Comparison of ENCODE assay signal across 21 cellular contexts in the genomic region with DNA sequence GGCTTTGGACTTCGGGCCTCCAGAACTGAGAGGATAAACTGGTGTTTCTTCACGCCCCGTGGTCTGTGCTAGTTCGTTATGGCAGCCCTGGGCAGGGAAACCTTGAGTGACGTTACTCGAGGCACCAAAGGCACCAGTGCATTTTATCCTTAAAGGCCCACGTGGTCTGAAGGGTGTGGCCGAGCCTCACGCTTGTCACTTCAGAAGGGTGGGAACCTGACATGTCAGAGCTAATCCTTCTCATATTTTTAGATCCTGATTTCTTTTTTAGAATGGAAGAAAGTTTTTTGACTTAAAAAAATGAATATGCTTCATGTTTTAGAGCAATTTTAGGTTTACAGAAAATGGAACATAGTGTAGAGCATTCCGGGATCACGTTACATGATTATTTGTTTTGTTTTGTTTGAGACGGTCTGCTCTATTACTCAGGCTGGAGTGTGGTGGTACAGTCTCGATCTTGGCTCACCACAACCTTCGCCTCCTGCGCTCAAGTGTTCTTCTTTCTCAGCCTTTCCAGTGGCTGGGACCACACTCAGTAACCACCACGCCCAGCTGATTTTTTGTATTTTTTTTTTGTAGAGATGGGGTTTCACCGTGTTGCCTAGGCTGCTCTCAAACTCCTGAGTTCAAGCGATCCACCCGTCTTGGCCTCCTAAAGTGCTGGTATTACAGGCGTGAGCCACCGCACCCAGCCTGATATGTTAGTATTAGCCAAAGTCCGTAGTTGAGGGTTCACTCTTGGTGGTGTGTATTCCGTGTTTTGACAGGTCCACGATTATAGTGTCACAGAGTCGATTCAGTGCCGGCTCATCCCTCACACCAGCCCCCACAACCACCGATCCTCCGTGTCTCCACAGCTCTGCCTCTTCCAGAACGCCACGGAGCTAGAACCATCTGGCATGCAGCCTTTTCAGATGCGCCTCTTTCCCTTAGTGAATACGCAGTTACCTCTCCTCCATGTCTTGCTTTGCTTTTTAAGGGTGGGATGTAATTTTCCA. TPM values are rescaled to one million over a fixed set of nuclear protein-coding genes. Genes with fewer than 3 reads are reported as not detected.
A peak's percentile ranks its signal among the peaks of the same experiment; 100 is the strongest.
DNase-seq lines count a peak whose midpoint lies in the region; ATAC-seq and TF ChIP-seq lines count a peak whose summit lies in the region.
"Had no signal": no experiment of that assay in that cellular context is flagged by ENCODE, and none has a peak within 500 bp of the region (broad histone marks: within the 10 kb centered on the region; RNA-seq: fewer than 3 reads in every experiment).

No MANE protein-coding gene starts in this region.

- no peak overlapping the region for H3K4me3 Mint-ChIP-seq in CD8-positive, alpha-beta memory T cell
- no peak overlapping the region for H3K4me3 Mint-ChIP-seq in effector memory CD8-positive, alpha-beta T cell
- H3K4me3 Mint-ChIP-seq: endodermal cell, HFFc6 had no signal

- BruUV-seq in A673 (replicated peaks; lab: Mats Ljungman, UMichigan): no TSS peak

- H3K27me3 Mint-ChIP-seq in CD8-positive, alpha-beta memory T cell: no peaks in the 10 kb centered on the region
- no peaks in the 10 kb centered on the region for H3K27me3 Mint-ChIP-seq in effector memory CD8-positive, alpha-beta T cell

- peaks cover 0 to 2% (median 0%) of the 10 kb centered on the region in 3 donors for H3K4me1 Mint-ChIP-seq in CD8-positive, alpha-beta memory T cell
- H3K4me1 Mint-ChIP-seq in effector memory CD8-positive, alpha-beta T cell (ENCODE audit: low read depth in 2 of 2): peaks cover 2% of the 10 kb centered on the region in 2 donors

- no peak for ATAC-seq in effector memory CD8-positive, alpha-beta T cell (replicated peaks)
- ATAC-seq: A549, left ventricle myocardium superior had no signal

- H3K36me3 Mint-ChIP-seq in CD8-positive, alpha-beta memory T cell: peaks cover 3 to 42% (median 5%) of the 10 kb centered on the region in 3 donors
- peaks cover 3% of the 10 kb centered on the region for H3K36me3 Mint-ChIP-seq in effector memory CD8-positive, alpha-beta T cell (ENCODE audit: insufficient read depth)

- no peaks in the 10 kb centered on the region for H3K9me3 ChIP-seq in A673 (ENCODE audit: low read depth, low read length, poor library complexity, severe bottlenecking)
- no peaks in the 10 kb centered on the region for H3K9me3 ChIP-seq in CD8-positive, alpha-beta memory T cell (ENCODE audit: low read length)
- H3K9me3 ChIP-seq: A549; BLaER1 treated with 17β-estradiol and CSF1 and Interleukin-3, amounts not matched to agents 10 nM and 100 nM; mucosa of descending colon; suprapubic skin had no signal

- no peak overlapping the region for H3K27ac Mint-ChIP-seq in CD8-positive, alpha-beta memory T cell
- no peak overlapping the region for H3K27ac Mint-ChIP-seq in effector memory CD8-positive, alpha-beta T cell
- H3K27ac Mint-ChIP-seq: HFFc6 had no signal

- DNase-seq in NCI-H526 (lab: John Stamatoyannopoulos, UW): peak; percentile 27 to 62
- DNase-seq in NCI-H526 treated with DMSO at 0.1 percent for 48 hours (lab: John Stamatoyannopoulos, UW): no peak
- DNase-seq in choroid plexus epithelial cell (ENCODE audit: low read depth): peak; percentile 20
- peak; percentile 35 for DNase-seq in middle frontal gyrus (ENCODE audit: extremely low spot score, low spot score)
- DNase-seq in A673 (ENCODE audit: low spot score): no peak
- no peak for DNase-seq in CD8-positive, alpha-beta memory T cell
- DNase-seq in effector memory CD8-positive, alpha-beta T cell: no peak
- DNase-seq: activated naive CD4-positive, alpha-beta T cell treated with anti-CD3 and anti-CD28 coated beads, Interleukin-2, amount 50 U/mL, for 16 hours; aorta; endodermal cell; HFFc6; left ventricle myocardium superior; MM.1S; NCI-H1694; NCI-H510A treated with DMSO at 0.1 percent for 48 hours; stimulated activated CD4-positive, alpha-beta T cell treated with anti-CD3 and anti-CD28 coated beads, Interleukin-15, amount 100 ng/mL, for 24 hours had no signal

- peak overlapping the region; percentile 97 for H3K27ac ChIP-seq in temporal lobe (ENCODE audit: low read depth, low read length)
- no peak overlapping the region for H3K27ac ChIP-seq in A673 (ENCODE audit: low read depth, low read length, poor library complexity, severe bottlenecking)
- H3K27ac ChIP-seq in CD8-positive, alpha-beta memory T cell (ENCODE audit: low read depth, low read length): no peak overlapping the region
- H3K27ac ChIP-seq: A549; BLaER1 treated with 17β-estradiol and CSF1 and Interleukin-3, amounts not matched to agents 10 nM and 100 nM; suprapubic skin had no signal

- H3K27me3 ChIP-seq in A673 (replicated peaks; ENCODE audit: insufficient read depth, low read depth, low read length, poor library complexity): no peaks in the 10 kb centered on the region
- no peaks in the 10 kb centered on the region for H3K27me3 ChIP-seq in CD8-positive, alpha-beta memory T cell (ENCODE audit: insufficient read depth, low read length, poor library complexity, severe bottlenecking)
- H3K27me3 ChIP-seq: BLaER1 treated with 17β-estradiol and CSF1 and Interleukin-3, amounts not matched to agents 10 nM and 100 nM; suprapubic skin had no signal

- intact Hi-C loops in A673 (cut with micrococcal nuclease; ENCODE audit: unreplicated experiment): no loop called here

- peaks cover 19% of the 10 kb centered on the region for H3K4me1 ChIP-seq in A673 (ENCODE audit: insufficient read depth, low read length, poor library complexity, severe bottlenecking)
- no peaks in the 10 kb centered on the region for H3K4me1 ChIP-seq in CD8-positive, alpha-beta memory T cell (ENCODE audit: insufficient read depth, low read length)
- H3K4me1 ChIP-seq: A549 had no signal

- POLR2A ChIA-PET in A673 (lab: Charles Lee; ENCODE audit: low non-redundant PET): no interaction called here
- POLR2A ChIA-PET in CD8-positive, alpha-beta memory T cell (lab: Charles Lee): no interaction called here

- H3K9me3 Mint-ChIP-seq in CD8-positive, alpha-beta memory T cell: no peaks in the 10 kb centered on the region
- H3K9me3 Mint-ChIP-seq in effector memory CD8-positive, alpha-beta T cell: no peaks in the 10 kb centered on the region
- H3K9me3 Mint-ChIP-seq: endodermal cell, HFFc6 had no signal

- H3K4me3 ChIP-seq in choroid plexus epithelial cell (ENCODE audit: low read depth, low read length) (no peak overlapping the region), A673 (ENCODE audit: low read depth, low read length, poor library complexity, severe bottlenecking) (no peak overlapping the region)
- H3K4me3 ChIP-seq in CD8-positive, alpha-beta memory T cell (ENCODE audit: low read length): no peak overlapping the region
- H3K4me3 ChIP-seq: A549; BLaER1 treated with 17β-estradiol and CSF1 and Interleukin-3, amounts not matched to agents 10 nM and 100 nM; mucosa of descending colon; suprapubic skin had no signal

- H3K36me3 ChIP-seq in A673 (ENCODE audit: insufficient read depth, low read length, poor library complexity, severe bottlenecking): no peaks in the 10 kb centered on the region
- no peaks in the 10 kb centered on the region for H3K36me3 ChIP-seq in CD8-positive, alpha-beta memory T cell (ENCODE audit: insufficient read depth, low read length)
- H3K36me3 ChIP-seq: suprapubic skin had no signal

- CTCF ChIA-PET in A673 (lab: Charles Lee): no interaction called here
- CTCF ChIA-PET in CD8-positive, alpha-beta memory T cell (lab: Charles Lee): no interaction called here

- no peak for TF ChIP-seq CTCF in choroid plexus epithelial cell (conservative IDR thresholded peaks at IDR 0.05; ENCODE audit: low read depth, low read length)
- TF ChIP-seq CTCF in A673 (conservative IDR thresholded peaks at IDR 0.05; ENCODE audit: low read depth, low read length): no peak

RNA-seq across cellular contexts. Expression of a gene that starts 47.9 kb away (rescaled TPM):
- total RNA-seq in temporal lobe: 29.0 TPM
- total RNA-seq in A673 (2021): 44.8 and 44.9 TPM in 2 replicates
- 10 to 100 TPM; 30.0 to 32.8 TPM for total RNA-seq in CD8-positive, alpha-beta memory T cell
- polyA plus RNA-seq in CD8-positive, alpha-beta memory T cell: 4.4 TPM

RNA-seq across cellular contexts. Expression of a gene that starts 54.2 kb away (rescaled TPM):
- total RNA-seq in temporal lobe (9.1 TPM), A673 (2021) (77.7 and 91.2 TPM in 2 replicates)
- 10 to 100 TPM; 91.9 to 98.6 TPM for total RNA-seq in CD8-positive, alpha-beta memory T cell
- polyA plus RNA-seq in CD8-positive, alpha-beta memory T cell: 15.5 TPM

Comparison
In these comparisons a context has a peak if more than half of its experiments do, and no peak if none do; other contexts are left out.
1. DNase-seq: peak in NCI-H526 (2 of 2), choroid plexus epithelial cell (single experiment) and middle frontal gyrus (single experiment); none in NCI-H526 treated with DMSO at 0.1 percent for 48 hours (single experiment), A673 (single experiment), CD8-positive, alpha-beta memory T cell (0 of 5) and effector memory CD8-positive, alpha-beta T cell (0 of 3).